8 cellular contexts compared by ENCODE assay signal in genomic region chrX:131792789-131793462, GRCh38.
DNase-seq lines count a peak whose midpoint lies in the region; ATAC-seq and TF ChIP-seq lines count a peak whose summit lies in the region.

No MANE protein-coding gene starts in this region.

- no peaks in the 10 kb centered on the region for H3K4me1 Mint-ChIP-seq in Calu3 (ENCODE audit: low read depth, unreplicated experiment)
- no peaks in the 10 kb centered on the region for H3K4me1 Mint-ChIP-seq in activated T-helper 17 cell treated with anti-CD3 and anti-CD28 coated beads, Interleukin-2, amount 50 U/mL, for 72 hours

- H3K9me3 ChIP-seq in SK-N-MC (ENCODE audit: low read depth, low read length): no peaks in the 10 kb centered on the region

- no peak overlapping the region for H3K27ac ChIP-seq in SK-N-MC
- peak overlapping the region; percentile 77 for H3K27ac ChIP-seq in temporal lobe (ENCODE audit: low read depth, low read length)

- H3K9ac ChIP-seq in SK-N-MC (ENCODE audit: insufficient read length): peak overlapping the region; percentile 57

- peak; percentile 71 for DNase-seq in GM06990 (ENCODE audit: extremely low read depth, insufficient read length)
- DNase-seq in SK-N-MC (ENCODE audit: low read depth, low spot score): peak; percentile 84
- peak; percentile 26 to 49 for DNase-seq in foreskin fibroblast
- no peak for DNase-seq in Calu3

- no peaks in the 10 kb centered on the region; the same call in 1 of the 2 replicates for H3K27me3 ChIP-seq in GM06990 (replicated peaks; ENCODE audit: control insufficient read depth, insufficient read depth, low read length)

- H3K4me3 ChIP-seq in GM06990 (replicated peaks; ENCODE audit: low read depth, low read length): peak overlapping the region; percentile 50
- H3K4me3 ChIP-seq in SK-N-MC: peak overlapping the region; percentile 77
- no peak overlapping the region for H3K4me3 ChIP-seq in foreskin fibroblast (ENCODE audit: low read depth in 1 of 2, low read length in 2 of 2)

- H3K9me3 Mint-ChIP-seq in Calu3 (ENCODE audit: low read depth, unreplicated experiment): peaks cover 2% of the 10 kb centered on the region
- H3K9me3 Mint-ChIP-seq in activated T-helper 17 cell treated with anti-CD3 and anti-CD28 coated beads, Interleukin-2, amount 50 U/mL, for 72 hours: no peaks in the 10 kb centered on the region

- CTCF ChIA-PET in Calu3 (lab: Charles Lee): no interaction called here

- ATAC-seq in HG02885 (IDR thresholded peaks at IDR 0.05; ENCODE audit: poor library complexity, unreplicated experiment) (peak; percentile 60), HG03432 (IDR thresholded peaks at IDR 0.05; ENCODE audit: unreplicated experiment) (no peak)
- no peak for ATAC-seq in activated T-helper 17 cell treated with anti-CD3 and anti-CD28 coated beads, Interleukin-2, amount 50 U/mL, for 72 hours (replicated peaks)

- no peaks in the 10 kb centered on the region for H3K36me3 Mint-ChIP-seq in Calu3 (ENCODE audit: insufficient read depth, unreplicated experiment)
- peaks cover 5% of the 10 kb centered on the region for H3K36me3 Mint-ChIP-seq in activated T-helper 17 cell treated with anti-CD3 and anti-CD28 coated beads, Interleukin-2, amount 50 U/mL, for 72 hours (ENCODE audit: low read depth)

- intact Hi-C loops in Calu3 (cut with micrococcal nuclease; ENCODE audit: unreplicated experiment): no loop called here

- H3K27me3 Mint-ChIP-seq in Calu3 (ENCODE audit: unreplicated experiment): no peaks in the 10 kb centered on the region
- no peaks in the 10 kb centered on the region for H3K27me3 Mint-ChIP-seq in activated T-helper 17 cell treated with anti-CD3 and anti-CD28 coated beads, Interleukin-2, amount 50 U/mL, for 72 hours

- H3K27ac Mint-ChIP-seq in Calu3 (ENCODE audit: unreplicated experiment): no peak overlapping the region
- H3K27ac Mint-ChIP-seq in activated T-helper 17 cell treated with anti-CD3 and anti-CD28 coated beads, Interleukin-2, amount 50 U/mL, for 72 hours: no peak overlapping the region

- peak; percentile 28 for TF ChIP-seq CTCF in GM06990 (IDR thresholded peaks at IDR 0.05; ENCODE audit: insufficient read depth, low read length, poor library complexity, severe bottlenecking)
- TF ChIP-seq CTCF in foreskin fibroblast (IDR thresholded peaks at IDR 0.05; ENCODE audit: low read depth, low read length): no peak
- no peak for TF ChIP-seq CTCF in Calu3 (IDR thresholded peaks at IDR 0.05; ENCODE audit: unreplicated experiment)

- no TSS peak for BruUV-seq in Calu3 (replicated peaks; lab: Mats Ljungman, UMichigan)

- no peak overlapping the region for H3K4me3 Mint-ChIP-seq in Calu3 (ENCODE audit: low read depth, unreplicated experiment)
- H3K4me3 Mint-ChIP-seq in activated T-helper 17 cell treated with anti-CD3 and anti-CD28 coated beads, Interleukin-2, amount 50 U/mL, for 72 hours: no peak overlapping the region

- H3K36me3 ChIP-seq in GM06990 (ENCODE audit: control insufficient read depth, insufficient read depth, low read length): no peaks in the 10 kb centered on the region
- no peaks in the 10 kb centered on the region for H3K36me3 ChIP-seq in SK-N-MC (ENCODE audit: insufficient read depth, low read length)

Comparison
In these comparisons a context has a peak if more than half of its experiments do, and no peak if none do; other contexts are left out.
1. H3K4me3 ChIP-seq: peak in GM06990 (single experiment) and SK-N-MC (single experiment); none in foreskin fibroblast (0 of 2).